19 cellular contexts compared by ENCODE assay signal in genomic region chr10:16663472-16663871, GRCh38.
DNase-seq lines count a peak whose midpoint lies in the region; ATAC-seq and TF ChIP-seq lines count a peak whose summit lies in the region.
"Had no signal": no experiment of that assay in that cellular context is flagged by ENCODE, and none has a peak within 500 bp of the region (broad histone marks: within the 10 kb centered on the region; RNA-seq: fewer than 3 reads in every experiment).

No MANE protein-coding gene starts in this region.

- H3K36me3 ChIP-seq in BE2C, result no peaks in the 10 kb centered on the region

- no peak overlapping the region for H3K4me3 ChIP-seq in BE2C (ENCODE audit: low read depth, low read length)

- no peak for TF ChIP-seq CTCF in BE2C (IDR thresholded peaks at IDR 0.05; ENCODE audit: low read depth, low read length)

- ATAC-seq in GM19372 (IDR thresholded peaks at IDR 0.05; ENCODE audit: low read depth, unreplicated experiment) (peak; percentile 55), left cardiac atrium (peak; percentile 77 to 97), HG03139 (IDR thresholded peaks at IDR 0.05; ENCODE audit: unreplicated experiment) (no peak), GM18519 (IDR thresholded peaks at IDR 0.05; ENCODE audit: low FRiP score, unreplicated experiment) (no peak), HG03108 (IDR thresholded peaks at IDR 0.05; ENCODE audit: unreplicated experiment) (no peak)
- ATAC-seq: PC-3 had no signal

- intact Hi-C loops in left cardiac atrium (cut with DNase I), result no loop called here

- no peaks in the 10 kb centered on the region for H3K27me3 ChIP-seq in BE2C

- no peaks in the 10 kb centered on the region; the same call in 1 of the 2 replicates for H3K4me1 ChIP-seq in BE2C

- H3K9me3 ChIP-seq in BE2C, result no peaks in the 10 kb centered on the region
- H3K9me3 ChIP-seq: SK-N-SH had no signal

- DNase-seq in BE2C, result peak; percentile 8
- peak; percentile 78 for DNase-seq in NCI-H2227 (lab: John Stamatoyannopoulos, UW; ENCODE audit: unreplicated experiment)
- DNase-seq in left cardiac atrium, result peak; percentile 48
- DNase-seq in GF-D8 (lab: John Stamatoyannopoulos, UW), result no peak
- DNase-seq: DMS53, GDM1, NCI-H1105, NCI-H1694, NCI-H2081, NCI-H2171, NCI-H446, NCI-H526 treated with DMSO at 0.1 percent for 48 hours, PC-3, SHP77 treated with DMSO at 0.1 percent for 48 hours, SK-N-SH had no signal

Comparison
In these comparisons a context has a peak if more than half of its experiments do, and no peak if none do; other contexts are left out.
1. ATAC-seq: peak in GM19372 (single experiment) and left cardiac atrium (2 of 2); none in HG03139 (single experiment), GM18519 (single experiment) and HG03108 (single experiment).